Comparison of ENCODE assay signal across 17 cellular contexts in genomic region chr2:109648041-109648527, GRCh38. TPM values are rescaled to one million over a fixed set of nuclear protein-coding genes. Genes with fewer than 3 reads are reported as not detected.
DNase-seq lines count a peak whose midpoint lies in the region; ATAC-seq and TF ChIP-seq lines count a peak whose summit lies in the region.
"Had no signal": no experiment of that assay in that cellular context is flagged by ENCODE, and none has a peak within 500 bp of the region (broad histone marks: within the 10 kb centered on the region; RNA-seq: fewer than 3 reads in every experiment).

No MANE protein-coding gene starts in this region.

- no peaks in the 10 kb centered on the region for H3K36me3 ChIP-seq in adipocyte (ENCODE audit: control insufficient read depth, insufficient read depth, low read length, severe bottlenecking)
- H3K36me3 ChIP-seq in suprapubic skin = no peaks in the 10 kb centered on the region
- H3K36me3 ChIP-seq in left lung = no peaks in the 10 kb centered on the region
- H3K36me3 ChIP-seq: adrenal gland, esophagus squamous epithelium had no signal

- peak; percentile 11 for DNase-seq in ELR (ENCODE audit: low read depth)
- peak; percentile 48 for DNase-seq in adipocyte (ENCODE audit: low read depth)
- DNase-seq in fibroblast of pulmonary artery (ENCODE audit: low read depth) = peak; percentile 31
- DNase-seq in suprapubic skin (ENCODE audit: low spot score in 2 of 2) = peak in 1 of 2 donors; percentile 56
- DNase-seq in left lung = no peak
- no peak for DNase-seq in NCI-H2227 treated with DMSO at 0.1 percent for 48 hours (lab: John Stamatoyannopoulos, UW)
- DNase-seq: activated CD4-positive, alpha-beta T cell treated with anti-CD3 and anti-CD28 coated beads, Interleukin-2, amount 50 U/mL, for 4 hours; activated T-cell treated with anti-CD3 and anti-CD28 coated beads, Interleukin-2, amount 50 U/mL, for 72 hours; adrenal gland; dermis blood vessel endothelial cell; DMS79 treated with DMSO at 0.1 percent for 48 hours; esophagus squamous epithelium; NCI-H1048; nucleus accumbens; small intestine had no signal

- H3K9me3 ChIP-seq in adipocyte (ENCODE audit: control insufficient read depth, low read length) (no peaks in the 10 kb centered on the region), suprapubic skin (no peaks in the 10 kb centered on the region), left lung (no peaks in the 10 kb centered on the region)
- H3K9me3 ChIP-seq: adrenal gland, esophagus squamous epithelium had no signal

- TF ChIP-seq CTCF in fibroblast of pulmonary artery (IDR thresholded peaks at IDR 0.05; ENCODE audit: low read length, missing control alignments) (no peak), suprapubic skin (IDR thresholded peaks at IDR 0.05) (no peak), left lung (IDR thresholded peaks at IDR 0.05) (no peak)

- H3K27me3 ChIP-seq in adipocyte (replicated peaks; ENCODE audit: control insufficient read depth, insufficient read depth, low read length) = no peaks in the 10 kb centered on the region
- no peaks in the 10 kb centered on the region for H3K27me3 ChIP-seq in suprapubic skin
- H3K27me3 ChIP-seq in left lung = no peaks in the 10 kb centered on the region
- H3K27me3 ChIP-seq: adrenal gland, esophagus squamous epithelium had no signal

- H3K4me1 ChIP-seq in adipocyte (ENCODE audit: control insufficient read depth, insufficient read depth, low read length) (peaks cover 52% of the 10 kb centered on the region), suprapubic skin (peaks cover 37% of the 10 kb centered on the region), left lung (peaks cover 5 to 13% of the 10 kb centered on the region in 2 donors)

- intact Hi-C loops in left lung (cut with DNase I) = no loop called here

- H3K9ac ChIP-seq in adipocyte (ENCODE audit: low read length) = peak overlapping the region; percentile 57

- peak overlapping the region; percentile 20 for H3K4me3 ChIP-seq in adipocyte (ENCODE audit: low read length)
- no peak overlapping the region for H3K4me3 ChIP-seq in fibroblast of pulmonary artery (replicated peaks; ENCODE audit: low read depth, low read length)
- no peak overlapping the region for H3K4me3 ChIP-seq in suprapubic skin
- no peak overlapping the region for H3K4me3 ChIP-seq in left lung
- H3K4me3 ChIP-seq: adrenal gland, esophagus squamous epithelium had no signal

- WGBS in suprapubic skin = 82% methylated on average over 8 of the region's 8 CpGs

- peak overlapping the region; percentile 56 for H3K27ac ChIP-seq in suprapubic skin
- H3K27ac ChIP-seq in left lung = no peak overlapping the region
- H3K27ac ChIP-seq: adrenal gland, esophagus squamous epithelium had no signal

- no peak for TF ChIP-seq EP300 in suprapubic skin (IDR thresholded peaks at IDR 0.05)

- ATAC-seq in GM21423 (IDR thresholded peaks at IDR 0.05; ENCODE audit: unreplicated experiment) (no peak), left lung (no peak)
- ATAC-seq: activated T-cell treated with anti-CD3 and anti-CD28 coated beads, Interleukin-2, amount 50 U/mL, for 72 hours; Right ventricle myocardium inferior had no signal

- TF ChIP-seq POLR2A in suprapubic skin (IDR thresholded peaks at IDR 0.05) = no peak

RNA-seq across cellular contexts. Expression of gene SOWAHC, which starts 33.9 kb away (rescaled TPM):
- 10 to 100 TPM; 42.8 to 59.7 (median 57.1) TPM for total RNA-seq in suprapubic skin
- total RNA-seq in left lung = 10 to 100 TPM; 11.2 to 12.6 TPM

RNA-seq across cellular contexts. Expression of gene SEPTIN10, which starts 34.3 kb away (rescaled TPM):
- total RNA-seq in suprapubic skin (100 to 1,000 TPM in 3 of 4 donors, 10 to 100 TPM in 1; 92.7 to 152 (median 110) TPM), left lung (10 to 100 TPM; 66.6 to 73.8 TPM)

Comparison
In these comparisons a context has a peak if more than half of its experiments do, and no peak if none do; other contexts are left out.
1. DNase-seq: peak in ELR (single experiment), adipocyte (single experiment) and fibroblast of pulmonary artery (single experiment); none in left lung (0 of 2) and NCI-H2227 treated with DMSO at 0.1 percent for 48 hours (single experiment).